ENCODE assay signal across 18 cellular contexts in genomic region chr16:57723170-57723569, GRCh38. TPM values are rescaled to one million over a fixed set of nuclear protein-coding genes. Genes with fewer than 3 reads are reported as not detected.
A peak's percentile ranks its signal among the peaks of the same experiment; 100 is the strongest.
DNase-seq lines count a peak whose midpoint lies in the region; ATAC-seq, FAIRE-seq and TF ChIP-seq lines count a peak whose summit lies in the region.
"Had no signal": no experiment of that assay in that cellular context is flagged by ENCODE, and none has a peak within 500 bp of the region (broad histone marks: within the 10 kb centered on the region; RNA-seq: fewer than 3 reads in every experiment).

No MANE protein-coding gene starts in this region.

- TF ChIP-seq CTCF in cardiac muscle cell (IDR thresholded peaks at IDR 0.05; ENCODE audit: low read depth, low read length) (peak; percentile 37), keratinocyte (optimal IDR thresholded peaks at IDR 0.05 in 1 of 3, IDR thresholded peaks at IDR 0.05 in 1 of 3, conservative IDR thresholded peaks at IDR 0.05 in 1 of 3; ENCODE audit: extremely low read depth in 1 of 3, insufficient read depth in 2 of 3, low read length in 3 of 3) (peak; percentile 14 to 23 (median 17))

- dilution Hi-C loops in keratinocyte (cut with MboI; ENCODE audit: extremely low pct_ligation_motif_present, low sequenced_read_pairs): no loop called here

- no peaks in the 10 kb centered on the region for H3K9me3 ChIP-seq in cardiac muscle cell (ENCODE audit: low read depth)
- H3K9me3 ChIP-seq in keratinocyte (ENCODE audit: control insufficient read depth, low read depth, low read length): no peaks in the 10 kb centered on the region

- no peak overlapping the region for H3K4me2 ChIP-seq in keratinocyte (ENCODE audit: control insufficient read depth, extremely low read depth, insufficient read depth, low read depth, low read length)

- H3K4me1 ChIP-seq in cardiac muscle cell (ENCODE audit: low read depth) (no peaks in the 10 kb centered on the region), keratinocyte (ENCODE audit: control insufficient read depth, extremely low read depth, insufficient read depth, low read length) (no peaks in the 10 kb centered on the region)
- H3K4me1 ChIP-seq: parathyroid adenoma had no signal

- no peak overlapping the region for H2AFZ ChIP-seq in keratinocyte (ENCODE audit: control insufficient read depth, low read length)
- H2AFZ ChIP-seq: parathyroid adenoma had no signal

- no peaks in the 10 kb centered on the region for H3K9me1 ChIP-seq in keratinocyte (ENCODE audit: control insufficient read depth, extremely low read depth, insufficient read depth, low read length)

- DNase-seq in cardiac muscle cell (ENCODE audit: low read depth in 1 of 2, low spot score in 1 of 2) (peak in 1 of 2 donors; percentile 34), left ventricle myocardium superior (no peak), amniotic epithelial cell (ENCODE audit: low read depth) (peak; percentile 36), keratinocyte (ENCODE audit: low read depth, low spot score) (no peak), OCI-M1 (lab: John Stamatoyannopoulos, UW) (no peak), epidermal melanocyte (ENCODE audit: insufficient read length, low spot score) (no peak), DMS 273 treated with DMSO at 0.1 percent for 48 hours (lab: John Stamatoyannopoulos, UW) (no peak)
- DNase-seq: activated T-cell treated with anti-CD3 and anti-CD28 coated beads, Interleukin-2, amount 50 U/mL, for 4 hours; GF-D8; NCI-H2029; stimulated activated CD4-positive, alpha-beta T cell treated with anti-CD3 and anti-CD28 coated beads, Interleukin-4, amount 100 ng/mL, for 1 hour; stimulated activated naive CD8-positive, alpha-beta T cell treated with anti-CD3 and anti-CD28 coated beads, Interleukin-15, amount 100 ng/mL, for 72 hours had no signal

- no peak overlapping the region for H3K27ac ChIP-seq in cardiac muscle cell
- H3K27ac ChIP-seq in keratinocyte (ENCODE audit: control insufficient read depth, insufficient read depth, low read length): no peak overlapping the region
- H3K27ac ChIP-seq: parathyroid adenoma, VCaP had no signal

- no peaks in the 10 kb centered on the region for H4K20me1 ChIP-seq in keratinocyte (ENCODE audit: control insufficient read depth, extremely low read depth, insufficient read depth, low read length)

- FAIRE-seq in keratinocyte (lab: Jason Lieb, UNC): no peak
- FAIRE-seq: astrocyte had no signal

- H3K27me3 ChIP-seq in cardiac muscle cell (no peaks in the 10 kb centered on the region), keratinocyte (ENCODE audit: control insufficient read depth, extremely low read depth, insufficient read depth, low read length) (no peaks in the 10 kb centered on the region)

- H3K36me3 ChIP-seq in cardiac muscle cell: no peaks in the 10 kb centered on the region
- H3K36me3 ChIP-seq in keratinocyte (ENCODE audit: control insufficient read depth in 2 of 2, extremely low read depth in 1 of 2, insufficient read depth in 2 of 2, low read length in 2 of 2): no peaks in the 10 kb centered on the region

- ATAC-seq in left ventricle myocardium superior (no peak), HG02884 (IDR thresholded peaks at IDR 0.05; ENCODE audit: unreplicated experiment) (no peak)
- ATAC-seq: activated T-cell treated with anti-CD3 and anti-CD28 coated beads, Interleukin-2, amount 50 U/mL, for 4 hours; stimulated activated naive CD8-positive, alpha-beta T cell treated with anti-CD3 and anti-CD28 coated beads, Interleukin-15, amount 100 ng/mL, for 72 hours had no signal

- intact Hi-C loops in left ventricle myocardium superior (cut with micrococcal nuclease): no loop called here

- H3K4me3 ChIP-seq in cardiac muscle cell: no peak overlapping the region
- no peak overlapping the region for H3K4me3 ChIP-seq in keratinocyte (ENCODE audit: control insufficient read depth in 2 of 3, extremely low read depth in 1 of 3, insufficient read depth in 2 of 3, low read depth in 1 of 3, low read length in 3 of 3)
- H3K4me3 ChIP-seq: lung had no signal

- no peaks in the 10 kb centered on the region for H3K79me2 ChIP-seq in keratinocyte (ENCODE audit: control insufficient read depth, insufficient read depth, low read length)
- H3K79me2 ChIP-seq: parathyroid adenoma had no signal

- no peak overlapping the region for H3K9ac ChIP-seq in keratinocyte (ENCODE audit: control insufficient read depth, extremely low read depth, insufficient read depth, low read length)
- H3K9ac ChIP-seq: parathyroid adenoma had no signal

RNA-seq across cellular contexts. Expression of gene KATNB1, which starts 12.4 kb away (rescaled TPM):
- 46.4 and 52.5 TPM in 2 replicates for total RNA-seq in cardiac muscle cell
- polyA plus RNA-seq in cardiac muscle cell: 42.8 and 49.4 TPM in 2 replicates
- 9.3 TPM for total RNA-seq in left ventricle myocardium superior
- polyA plus RNA-seq in keratinocyte: 18.9 to 21.8 TPM (median 20.6 TPM) in 3 replicates
- polyA plus RNA-seq in keratinocyte (2011; ENCODE audit: low read depth): 28.6 TPM
- 12.2 and 26.1 TPM in 2 replicates for polyA plus RNA-seq in keratinocyte (2011; cell fraction: cytosol; rRNA removed)
- 28.5 and 40.1 TPM in 2 replicates for polyA plus RNA-seq in keratinocyte (2011; cell fraction: nucleus; rRNA removed)
- 17.8 and 21.1 TPM in 2 replicates for polyA plus RNA-seq in keratinocyte (2012; ENCODE audit: low replicate concordance)
- polyA minus RNA-seq in keratinocyte: 17.5 to 38.7 TPM (median 26.3 TPM) in 3 replicates
- polyA minus RNA-seq in keratinocyte (2011; cell fraction: cytosol; rRNA and poly(A)+ RNA removed): 29.4 TPM
- 16.4 and 22.3 TPM in 2 replicates for polyA minus RNA-seq in keratinocyte (2011; cell fraction: nucleus; rRNA and poly(A)+ RNA removed)

RNA-seq across cellular contexts. Expression of gene DRC7, which starts 28.6 kb away (rescaled TPM):
- 0.83 and 1.2 TPM in 2 replicates for total RNA-seq in cardiac muscle cell
- polyA plus RNA-seq in cardiac muscle cell: 2.0 and 3.4 TPM in 2 replicates
- not detected for total RNA-seq in left ventricle myocardium superior
- not detected in 3 replicates for polyA plus RNA-seq in keratinocyte
- not detected for polyA plus RNA-seq in keratinocyte (2011; ENCODE audit: low read depth)
- not detected in 2 replicates for polyA plus RNA-seq in keratinocyte (2011; cell fraction: cytosol; rRNA removed)
- polyA plus RNA-seq in keratinocyte (2011; cell fraction: nucleus; rRNA removed): not detected in 2 replicates
- not detected in 2 replicates for polyA plus RNA-seq in keratinocyte (2012; ENCODE audit: low replicate concordance)
- polyA minus RNA-seq in keratinocyte: not detected in 3 replicates
- polyA minus RNA-seq in keratinocyte (2011; cell fraction: cytosol; rRNA and poly(A)+ RNA removed): not detected
- not detected in 2 replicates for polyA minus RNA-seq in keratinocyte (2011; cell fraction: nucleus; rRNA and poly(A)+ RNA removed)
- total RNA-seq: activated T-cell treated with anti-CD3 and anti-CD28 coated beads, Interleukin-2, amount 50 U/mL, for 4 hours; astrocyte had no signal
- polyA plus RNA-seq: AG04450 had no signal

RNA-seq across cellular contexts. Expression of gene ADGRG3, which starts 55.1 kb away (rescaled TPM):
- total RNA-seq in cardiac muscle cell: not detected in 2 replicates
- 0.41 TPM in 1 of 2 replicates, not detected in the other for polyA plus RNA-seq in cardiac muscle cell
- 0.82 TPM for total RNA-seq in left ventricle myocardium superior
- polyA plus RNA-seq in keratinocyte: not detected in 3 replicates
- polyA plus RNA-seq in keratinocyte (2011; ENCODE audit: low read depth): not detected
- polyA plus RNA-seq in keratinocyte (2011; cell fraction: cytosol; rRNA removed): not detected in 2 replicates
- 0.04 and 0.16 TPM in 2 replicates for polyA plus RNA-seq in keratinocyte (2011; cell fraction: nucleus; rRNA removed)
- polyA plus RNA-seq in keratinocyte (2012; ENCODE audit: low replicate concordance): not detected in 2 replicates
- polyA minus RNA-seq in keratinocyte: 0.16 TPM in 1 of 3 replicates, not detected in the others
- polyA minus RNA-seq in keratinocyte (2011; cell fraction: cytosol; rRNA and poly(A)+ RNA removed): not detected
- polyA minus RNA-seq in keratinocyte (2011; cell fraction: nucleus; rRNA and poly(A)+ RNA removed): not detected in 2 replicates
- total RNA-seq: activated T-cell treated with anti-CD3 and anti-CD28 coated beads, Interleukin-2, amount 50 U/mL, for 4 hours; astrocyte had no signal
- polyA plus RNA-seq: AG04450 had no signal
